18 cellular contexts compared by ENCODE assay signal in genomic region chr2:217517402-217517801, GRCh38.
A peak's percentile ranks its signal among the peaks of the same experiment; 100 is the strongest.
DNase-seq lines count a peak whose midpoint lies in the region; ATAC-seq and TF ChIP-seq lines count a peak whose summit lies in the region.
"Had no signal": no experiment of that assay in that cellular context is flagged by ENCODE, and none has a peak within 500 bp of the region (broad histone marks: within the 10 kb centered on the region; RNA-seq: fewer than 3 reads in every experiment).

No MANE protein-coding gene starts in this region.

- no peak overlapping the region for H3K9ac ChIP-seq in neuronal stem cell (ENCODE audit: low read depth, low read length, poor library complexity)

- no peak for TF ChIP-seq CTCF in heart left ventricle (IDR thresholded peaks at IDR 0.05)
- no peak for TF ChIP-seq CTCF in fibroblast of villous mesenchyme (IDR thresholded peaks at IDR 0.05; ENCODE audit: insufficient read depth, low read depth, low read length)
- TF ChIP-seq CTCF in GM10266 (IDR thresholded peaks at IDR 0.05; ENCODE audit: control insufficient read depth, insufficient read depth, low read depth, missing control alignments): no peak

- H3K36me3 ChIP-seq in heart left ventricle: no peaks in the 10 kb centered on the region
- no peaks in the 10 kb centered on the region for H3K36me3 ChIP-seq in neuronal stem cell (replicated peaks in 1 of 2; ENCODE audit: control insufficient read depth in 2 of 2, insufficient read depth in 2 of 2, low read length in 2 of 2)
- H3K36me3 ChIP-seq: HAP-1, SJSA1 had no signal

- H3K4me3 Mint-ChIP-seq in activated CD8-positive, alpha-beta T cell treated with anti-CD3 and anti-CD28 coated beads, Interleukin-2, amount 10 ng/mL, durations not matched to agents 7 days and 5 days: no peak overlapping the region
- H3K4me3 Mint-ChIP-seq: IgD-negative memory B cell had no signal

- POLR2A ChIA-PET in activated CD8-positive, alpha-beta T cell treated with anti-CD3 and anti-CD28 coated beads, Interleukin-2, amount 10 ng/mL, durations not matched to agents 7 days and 5 days (lab: Charles Lee): no interaction called here

- no peak for DNase-seq in heart left ventricle
- no peak for DNase-seq in cardiac septum (ENCODE audit: low spot score)
- peak; percentile 24 for DNase-seq in fibroblast of villous mesenchyme (ENCODE audit: low read depth)
- DNase-seq in neuronal stem cell (ENCODE audit: low spot score): no peak
- no peak for DNase-seq in stimulated activated CD4-positive, alpha-beta T cell treated with anti-CD3 and anti-CD28 coated beads, Interleukin-4, amount 100 ng/mL, for 4 hours
- no peak for DNase-seq in GM10266 (ENCODE audit: extremely low spot score)
- no peak for DNase-seq in activated CD8-positive, alpha-beta T cell treated with anti-CD3 and anti-CD28 coated beads, Interleukin-2, amount 10 ng/mL, durations not matched to agents 7 days and 5 days
- DNase-seq: C1 segment of cervical spinal cord, EL, NCI-H1436, NCI-H2029, NCI-H2171 treated with DMSO at 0.1 percent for 48 hours, NCI-H446 treated with DMSO at 0.1 percent for 48 hours, NCI-H774 had no signal

- no peaks in the 10 kb centered on the region for H3K9me3 Mint-ChIP-seq in activated CD8-positive, alpha-beta T cell treated with anti-CD3 and anti-CD28 coated beads, Interleukin-2, amount 10 ng/mL, durations not matched to agents 7 days and 5 days (ENCODE audit: insufficient read depth)

- H4K91ac ChIP-seq in neuronal stem cell (ENCODE audit: low read depth, low read length, poor library complexity): no peak overlapping the region

- H2BK120ac ChIP-seq in neuronal stem cell (ENCODE audit: low read depth, low read length): no peak overlapping the region

- peak in 3 of 4 donors; percentile 20 to 82 (median 74) for ATAC-seq in heart left ventricle
- ATAC-seq in activated CD8-positive, alpha-beta T cell treated with anti-CD3 and anti-CD28 coated beads, Interleukin-2, amount 10 ng/mL, durations not matched to agents 7 days and 5 days: no peak

- intact Hi-C loops in heart left ventricle (cut with DNase I) (loop anchor here in 7 of 10 donors (5.0 to 10.0 kb wide), 9 partner anchors 195 to 1003 kb away; no protein-coding TSS in a partner anchor), cardiac septum (cut with DNase I) (loop anchor here (5.0 to 10.0 kb wide), 3 partner anchors 135 to 523 kb away; no protein-coding TSS in a partner anchor)

- no peak overlapping the region for H2AK5ac ChIP-seq in neuronal stem cell (ENCODE audit: low read depth, low read length)

- no peak overlapping the region for H3K4me2 ChIP-seq in neuronal stem cell (ENCODE audit: insufficient read depth, low read length, poor library complexity, severe bottlenecking)

- H2BK5ac ChIP-seq in neuronal stem cell (ENCODE audit: low read length): no peak overlapping the region

- H3K4me1 Mint-ChIP-seq in activated CD8-positive, alpha-beta T cell treated with anti-CD3 and anti-CD28 coated beads, Interleukin-2, amount 10 ng/mL, durations not matched to agents 7 days and 5 days (ENCODE audit: low read depth): peaks cover 3% of the 10 kb centered on the region

- no peak overlapping the region for H2BK12ac ChIP-seq in neuronal stem cell (ENCODE audit: low read length)

- H3K27ac Mint-ChIP-seq in activated CD8-positive, alpha-beta T cell treated with anti-CD3 and anti-CD28 coated beads, Interleukin-2, amount 10 ng/mL, durations not matched to agents 7 days and 5 days: no peak overlapping the region
- H3K27ac Mint-ChIP-seq: IgD-negative memory B cell had no signal

- H3K9me3 ChIP-seq in heart left ventricle (no peaks in the 10 kb centered on the region), neuronal stem cell (replicated peaks in 1 of 2; ENCODE audit: control insufficient read depth in 2 of 2, insufficient read depth in 1 of 2, low read depth in 1 of 2, low read length in 2 of 2) (peaks cover 0 to 2% of the 10 kb centered on the region in 2 donors)
- H3K9me3 ChIP-seq: HAP-1, SJSA1 had no signal

- H3K18ac ChIP-seq in neuronal stem cell (ENCODE audit: low read length): no peak overlapping the region

- TF ChIP-seq POLR2A in heart left ventricle (IDR thresholded peaks at IDR 0.05): no peak

- H3K4me3 ChIP-seq in heart left ventricle: no peak overlapping the region
- no peak overlapping the region for H3K4me3 ChIP-seq in fibroblast of villous mesenchyme (ENCODE audit: low read depth, low read length)
- H3K4me3 ChIP-seq in neuronal stem cell (ENCODE audit: low read length in 2 of 2): no peak overlapping the region
- H3K4me3 ChIP-seq: HAP-1, SJSA1 had no signal

- H3K4ac ChIP-seq in neuronal stem cell (ENCODE audit: low read length): no peak overlapping the region

- CTCF ChIA-PET in activated CD8-positive, alpha-beta T cell treated with anti-CD3 and anti-CD28 coated beads, Interleukin-2, amount 10 ng/mL, durations not matched to agents 7 days and 5 days (lab: Charles Lee): no interaction called here

- WGBS in heart left ventricle, 4 donors: 70 to 79% (median 75%) methylated on average over 5 of the region's 5 CpGs
- no CpG with 5 or more reads among the region's 5 CpGs for WGBS in neuronal stem cell (ENCODE audit: extremely low coverage in 2 of 2, insufficient read length in 2 of 2, insufficient replicate concordance in 1 of 2), 2 donors

- no peak overlapping the region for H3K23ac ChIP-seq in neuronal stem cell (ENCODE audit: low read depth, low read length, poor library complexity)

- no peaks in the 10 kb centered on the region for H3K27me3 ChIP-seq in heart left ventricle
- no peaks in the 10 kb centered on the region for H3K27me3 ChIP-seq in neuronal stem cell (ENCODE audit: control insufficient read depth in 3 of 3, insufficient read depth in 3 of 3, low read depth in 1 of 3, low read length in 3 of 3)
- H3K27me3 ChIP-seq: SJSA1 had no signal

- H3K4me1 ChIP-seq in heart left ventricle (peaks cover 0 to 10% (median under 1%) of the 10 kb centered on the region in 12 donors), neuronal stem cell (ENCODE audit: control insufficient read depth in 2 of 2, insufficient read depth in 1 of 2, low read depth in 1 of 2, low read length in 2 of 2) (no peaks in the 10 kb centered on the region)
- H3K4me1 ChIP-seq: SJSA1 had no signal

- H3K14ac ChIP-seq in neuronal stem cell (ENCODE audit: low read length): no peak overlapping the region

- H2BK15ac ChIP-seq in neuronal stem cell (ENCODE audit: low read length): no peak overlapping the region

- H3K36me3 Mint-ChIP-seq in activated CD8-positive, alpha-beta T cell treated with anti-CD3 and anti-CD28 coated beads, Interleukin-2, amount 10 ng/mL, durations not matched to agents 7 days and 5 days (ENCODE audit: low read depth): no peaks in the 10 kb centered on the region
- H3K36me3 Mint-ChIP-seq: IgD-negative memory B cell had no signal

- H3K79me1 ChIP-seq in neuronal stem cell (ENCODE audit: low read depth, low read length): no peaks in the 10 kb centered on the region

- peak overlapping the region; percentile 8 for H2AFZ ChIP-seq in neuronal stem cell (ENCODE audit: low read length)

- H3K27me3 Mint-ChIP-seq in activated CD8-positive, alpha-beta T cell treated with anti-CD3 and anti-CD28 coated beads, Interleukin-2, amount 10 ng/mL, durations not matched to agents 7 days and 5 days (ENCODE audit: low read depth): no peaks in the 10 kb centered on the region

- H3K27ac ChIP-seq in heart left ventricle (no peak overlapping the region), neuronal stem cell (replicated peaks; ENCODE audit: low read length) (no peak overlapping the region)
- H3K27ac ChIP-seq: RWPE1, SJSA1 had no signal

- no peak overlapping the region for H4K8ac ChIP-seq in neuronal stem cell (ENCODE audit: low read depth, low read length)
